14 cellular contexts compared by ENCODE assay signal in genomic region chr16:88639231-88640038, GRCh38. TPM values are rescaled to one million over a fixed set of nuclear protein-coding genes. Genes with fewer than 3 reads are reported as not detected.
DNase-seq lines count a peak whose midpoint lies in the region; ATAC-seq and TF ChIP-seq lines count a peak whose summit lies in the region.
"Had no signal": no experiment of that assay in that cellular context is flagged by ENCODE, and none has a peak within 500 bp of the region (broad histone marks: within the 10 kb centered on the region; RNA-seq: fewer than 3 reads in every experiment).

No MANE protein-coding gene starts in this region.

- no peak overlapping the region for H4K8ac ChIP-seq in H9 (replicated peaks; ENCODE audit: insufficient read length, low read depth, low read length)

- DNase-seq in Caco-2, result peak; percentile 64 to 75
- peak; percentile 92 for DNase-seq in H9
- DNase-seq in body of pancreas, result peak; percentile 40 to 70 (median 47)
- DNase-seq in mucosa of descending colon, result peak; percentile 76 to 86 (median 81)
- no peak for DNase-seq in stimulated activated CD4-positive, alpha-beta T cell treated with anti-CD3 and anti-CD28 coated beads, Interleukin-1b, Interleukin-23, amount 100 ng/mL, for 48 hours
- no peak for DNase-seq in substantia nigra (lab: John Stamatoyannopoulos, UW)
- no peak for DNase-seq in lower leg skin (ENCODE audit: low spot score in 2 of 2)
- DNase-seq: activated effector memory CD4-positive, alpha-beta T cell treated with anti-CD3 and anti-CD28 coated beads, Interleukin-2, amount 50 U/mL, for 16 hours; cerebellar nuclear complex; foreskin melanocyte; MG63 had no signal

- no peak for TF ChIP-seq CTCF in Caco-2 (IDR thresholded peaks at IDR 0.05; ENCODE audit: insufficient read depth in 1 of 2, low read depth in 1 of 2, low read length in 1 of 2, severe bottlenecking in 1 of 2, unreplicated experiment in 1 of 2)
- TF ChIP-seq CTCF in H9 (conservative IDR thresholded peaks at IDR 0.05), result no peak
- no peak for TF ChIP-seq CTCF in body of pancreas (IDR thresholded peaks at IDR 0.05)
- TF ChIP-seq CTCF in mucosa of descending colon (IDR thresholded peaks at IDR 0.05), result no peak
- TF ChIP-seq CTCF in lower leg skin (IDR thresholded peaks at IDR 0.05), result no peak

- no peak overlapping the region for H3T11ph ChIP-seq in H9 (ENCODE audit: low read length)

- ATAC-seq in body of pancreas (no peak), mucosa of descending colon (peak; percentile 49), HG03432 (IDR thresholded peaks at IDR 0.05; ENCODE audit: unreplicated experiment) (no peak)

- no peaks in the 10 kb centered on the region for H4K20me1 ChIP-seq in H9 (ENCODE audit: control insufficient read depth, insufficient read depth, insufficient read length)

- no TSS peak for BruUV-seq in Caco-2 (replicated peaks; lab: Mats Ljungman, UMichigan)

- H3K14ac ChIP-seq in H9 (ENCODE audit: insufficient read depth, low read length), result peak overlapping the region; percentile 83; the same call in 1 of the 2 replicates

- no peaks in the 10 kb centered on the region for H3K4me1 Mint-ChIP-seq in Caco-2 (ENCODE audit: low read depth, unreplicated experiment)
- H3K4me1 Mint-ChIP-seq in H9, result peaks cover 22 to 33% of the 10 kb centered on the region in 2 experiments

- no peak overlapping the region for H2BK5ac ChIP-seq in H9 (ENCODE audit: insufficient read length, low read length)

- H4K5ac ChIP-seq in H9 (ENCODE audit: insufficient read length, low read depth, low read length), result no peak overlapping the region

- H2BK20ac ChIP-seq in H9 (ENCODE audit: low read depth, low read length, poor library complexity, severe bottlenecking), result no peak overlapping the region

- no peak overlapping the region for H3K27ac ChIP-seq in H9 (ENCODE audit: insufficient read length, low read depth, low read length)
- H3K27ac ChIP-seq in body of pancreas, result no peak overlapping the region
- H3K27ac ChIP-seq in substantia nigra (ENCODE audit: low read depth, low read length, poor library complexity, severe bottlenecking), result no peak overlapping the region
- H3K27ac ChIP-seq: PC-9, skin epidermis had no signal

- H3K4me3 Mint-ChIP-seq in Caco-2 (ENCODE audit: unreplicated experiment) (no peak overlapping the region), H9 (no peak overlapping the region)

- H2AFZ ChIP-seq in H9 (ENCODE audit: low read length), result no peak overlapping the region
- H2AFZ ChIP-seq: PC-9 had no signal

- POLR2A ChIA-PET in Caco-2 (lab: Charles Lee), result interaction anchor here (0.6 kb wide), 1 partner anchor 41 kb away, joined by 3 read pairs; no protein-coding TSS in a partner anchor

- no peaks in the 10 kb centered on the region for H3K79me2 ChIP-seq in H9 (ENCODE audit: insufficient read depth, low read length)

- TF ChIP-seq POLR2A in body of pancreas (IDR thresholded peaks at IDR 0.05), result no peak
- no peak for TF ChIP-seq POLR2A in lower leg skin (IDR thresholded peaks at IDR 0.05)

- no peak overlapping the region for H3K56ac ChIP-seq in H9 (ENCODE audit: insufficient read length, low read depth, low read length)

- no peak overlapping the region for H2BK120ac ChIP-seq in H9 (ENCODE audit: low read depth, low read length, poor library complexity, severe bottlenecking)

- no peaks in the 10 kb centered on the region for H3K27me3 ChIP-seq in Caco-2 (replicated peaks; ENCODE audit: control insufficient read depth, insufficient read depth, low read length)
- H3K27me3 ChIP-seq in H9 (ENCODE audit: insufficient read depth, low read length), result no peaks in the 10 kb centered on the region
- H3K27me3 ChIP-seq in body of pancreas, result no peaks in the 10 kb centered on the region
- H3K27me3 ChIP-seq: MG63 had no signal

- H2BK12ac ChIP-seq in H9 (ENCODE audit: insufficient read length, low read depth, low read length), result no peak overlapping the region

- no peak overlapping the region for H2AK5ac ChIP-seq in H9 (ENCODE audit: insufficient read length, low read length)

- no peak overlapping the region for H3K4me3 ChIP-seq in Caco-2 (ENCODE audit: low read depth, low read length)
- no peak overlapping the region for H3K4me3 ChIP-seq in body of pancreas
- H3K4me3 ChIP-seq in mucosa of descending colon, result no peak overlapping the region
- no peak overlapping the region for H3K4me3 ChIP-seq in lower leg skin (ENCODE audit: low read depth, poor library complexity, severe bottlenecking)
- H3K4me3 ChIP-seq: MG63, PC-9, skin epidermis had no signal

- H3K9me3 Mint-ChIP-seq in Caco-2 (ENCODE audit: unreplicated experiment), result no peaks in the 10 kb centered on the region
- H3K9me3 Mint-ChIP-seq in H9, result no peaks in the 10 kb centered on the region

- H3K4me2 ChIP-seq in H9 (ENCODE audit: insufficient read depth, insufficient read length, low read length), result peak overlapping the region; percentile 9
- H3K4me2 ChIP-seq: PC-9 had no signal

- H3K4me1 ChIP-seq in Caco-2 (peaks cover 12% of the 10 kb centered on the region; the same call in 1 of the 2 replicates), H9 (ENCODE audit: insufficient read depth, low read length) (peaks cover 4% of the 10 kb centered on the region; the same call in 1 of the 2 replicates), body of pancreas (peaks cover 18% of the 10 kb centered on the region), mucosa of descending colon (ENCODE audit: low read depth) (peaks cover 18% of the 10 kb centered on the region)

- WGBS in H9 (ENCODE audit: extremely low coverage, insufficient read length, low lambda C conversion rate), result no CpG with 5 or more reads among the region's 45 CpGs
- WGBS in body of pancreas, 2 donors, result 57 to 64% methylated on average over 31 to 45 of the region's 45 CpGs
- 26 to 36% methylated on average over 15 to 26 of the region's 45 CpGs for WGBS in lower leg skin, 2 donors

- H3K79me1 ChIP-seq in H9 (ENCODE audit: insufficient read depth, low read depth, low read length, poor library complexity, severe bottlenecking), result no peaks in the 10 kb centered on the region

- H3K9me3 ChIP-seq in Caco-2 (no peaks in the 10 kb centered on the region), H9 (ENCODE audit: control insufficient read depth, low read depth, low read length) (no peaks in the 10 kb centered on the region), body of pancreas (no peaks in the 10 kb centered on the region), mucosa of descending colon (no peaks in the 10 kb centered on the region)
- H3K9me3 ChIP-seq: MG63 had no signal

- no peaks in the 10 kb centered on the region for H3K36me3 ChIP-seq in Caco-2 (ENCODE audit: control insufficient read depth, insufficient read depth, low read length)
- no peaks in the 10 kb centered on the region for H3K36me3 ChIP-seq in body of pancreas (replicated peaks in 1 of 2; ENCODE audit: insufficient read depth in 1 of 2, low read depth in 2 of 2)
- no peaks in the 10 kb centered on the region for H3K36me3 ChIP-seq in mucosa of descending colon (ENCODE audit: low read depth)
- H3K36me3 ChIP-seq: MG63 had no signal

- H3K36me3 Mint-ChIP-seq in Caco-2 (ENCODE audit: insufficient read depth, unreplicated experiment) (peaks cover 69% of the 10 kb centered on the region), H9 (ENCODE audit: insufficient read depth in 1 of 3, low read depth in 3 of 3) (peaks cover 5 to 9% (median 7%) of the 10 kb centered on the region in 3 experiments; a peak in 6 of 7 replicates)

- H3K9ac ChIP-seq in H9 (ENCODE audit: extremely low read depth, insufficient read length, low read length), result no peak overlapping the region

- H4K91ac ChIP-seq in H9 (ENCODE audit: insufficient read length, low read depth, low read length), result no peak overlapping the region

- no peak overlapping the region for H3K23ac ChIP-seq in H9 (ENCODE audit: insufficient read length, low read depth, low read length)

- H3K27ac Mint-ChIP-seq in Caco-2 (ENCODE audit: unreplicated experiment) (peak overlapping the region; percentile 5), H9 (peak overlapping the region in 1 of 3 experiments; percentile 6; a peak in 1 of 7 replicates)

- intact Hi-C loops in Caco-2 (cut with micrococcal nuclease; ENCODE audit: unreplicated experiment), result no loop called here
- intact Hi-C loops in body of pancreas (cut with DNase I), result no loop called here
- intact Hi-C loops in mucosa of descending colon (cut with DNase I, micrococcal nuclease), result no loop called here
- intact Hi-C loops in lower leg skin (cut with DNase I; ENCODE audit: low total_unique reads), result no loop called here

- H3K27me3 Mint-ChIP-seq in Caco-2 (ENCODE audit: insufficient read depth, unreplicated experiment) (no peaks in the 10 kb centered on the region), H9 (ENCODE audit: low read depth) (peaks cover 28% of the 10 kb centered on the region)

- no peak overlapping the region for H3K4ac ChIP-seq in H9 (ENCODE audit: low read depth, low read length)

- peaks cover 9% of the 10 kb centered on the region for H3K23me2 ChIP-seq in H9 (ENCODE audit: insufficient read length, low read depth, low read length, poor library complexity, severe bottlenecking)

- H2BK15ac ChIP-seq in H9 (ENCODE audit: low read depth, low read length), result no peak overlapping the region

- H3K18ac ChIP-seq in H9 (ENCODE audit: insufficient read length, low read depth, low read length), result no peak overlapping the region

- CTCF ChIA-PET in Caco-2 (lab: Charles Lee), result interaction anchor here (0.6 to 1.2 kb wide), 2 partner anchors 46 to 98 kb away, joined by 3 to 5 read pairs; no protein-coding TSS in a partner anchor

RNA-seq across cellular contexts. Expression of gene IL17C, which starts 1.1 kb away (rescaled TPM):
- not detected in 2 replicates for total RNA-seq in Caco-2 (2022)
- total RNA-seq in H9 (2021), result 0.29 and 0.31 TPM in 2 replicates
- total RNA-seq in body of pancreas, result not detected
- not detected for total RNA-seq in mucosa of descending colon
- total RNA-seq in lower leg skin, result under 1 TPM in 1 of 4 donors, not detected in 3; 0.91 TPM
- total RNA-seq: PC-9 had no signal

RNA-seq across cellular contexts. Expression of gene CYBA, which starts 11.4 kb away (rescaled TPM):
- total RNA-seq in Caco-2 (2022) (351 and 377 TPM in 2 replicates), H9 (2021) (153 and 160 TPM in 2 replicates), body of pancreas (100 to 1,000 TPM; 126 to 177 TPM), mucosa of descending colon (100 to 1,000 TPM; 150 to 316 (median 184) TPM), lower leg skin (10 to 100 TPM; 30.5 to 93.2 (median 44.7) TPM)

RNA-seq across cellular contexts. Expression of gene MVD, which starts 23.5 kb away (rescaled TPM):
- 127 and 141 TPM in 2 replicates for total RNA-seq in Caco-2 (2022)
- 53.2 and 57.1 TPM in 2 replicates for total RNA-seq in H9 (2021)
- 10 to 100 TPM; 16.9 to 28.7 TPM for total RNA-seq in body of pancreas
- 10 to 100 TPM; 42.7 to 89.5 (median 72.5) TPM for total RNA-seq in mucosa of descending colon
- total RNA-seq in lower leg skin, result 10 to 100 TPM; 40.2 to 93.5 (median 67.1) TPM

RNA-seq across cellular contexts. Expression of gene SNAI3, which starts 46.9 kb away (rescaled TPM):
- total RNA-seq in Caco-2 (2022), result 3.5 TPM in 2 replicates
- 3.2 and 3.7 TPM in 2 replicates for total RNA-seq in H9 (2021)
- total RNA-seq in body of pancreas, result under 1 TPM in 1 of 2 donors, not detected in 1; 0.26 TPM
- total RNA-seq in mucosa of descending colon, result under 1 TPM; 0.28 to 0.82 (median 0.55) TPM
- under 1 TPM; 0.17 to 0.81 (median 0.29) TPM for total RNA-seq in lower leg skin

Comparison
In these comparisons a context has a peak if more than half of its experiments do, and no peak if none do; other contexts are left out.
1. DNase-seq: peak in Caco-2 (2 of 2), H9 (single experiment), body of pancreas (4 of 4) and mucosa of descending colon (3 of 3); none in stimulated activated CD4-positive, alpha-beta T cell treated with anti-CD3 and anti-CD28 coated beads, Interleukin-1b, Interleukin-23, amount 100 ng/mL, for 48 hours (single experiment), substantia nigra (0 of 49) and lower leg skin (0 of 2).